ENCODE assay signal across 8 cellular contexts in the genomic region with DNA sequence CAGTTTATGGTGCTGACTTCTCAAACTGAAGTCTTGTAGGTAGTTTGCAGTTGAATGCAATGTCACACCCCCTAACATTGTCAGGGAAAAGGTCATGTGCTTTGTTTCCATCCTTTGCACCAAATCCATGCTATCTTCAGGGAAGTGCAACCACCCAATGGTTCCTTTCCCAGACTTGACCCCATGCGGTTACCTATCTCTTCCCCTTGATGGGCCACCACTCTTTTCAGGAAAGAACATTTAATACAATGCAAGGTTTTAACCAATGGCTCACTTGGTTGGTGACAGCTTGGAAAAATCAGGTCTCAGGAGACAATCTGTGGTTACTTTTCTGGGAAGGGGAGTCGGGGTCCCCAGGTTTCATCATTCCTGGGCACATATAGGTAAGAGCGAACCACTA. TPM values are rescaled to one million over a fixed set of nuclear protein-coding genes. Genes with fewer than 3 reads are reported as not detected.
DNase-seq lines count a peak whose midpoint lies in the region; ATAC-seq and TF ChIP-seq lines count a peak whose summit lies in the region.

No MANE protein-coding gene starts in this region.

- 65 to 80% (median 71%) methylated on average over 3 of the region's 3 CpGs for WGBS in heart left ventricle, 4 donors
- 79% methylated on average over 3 of the region's 3 CpGs for WGBS in liver

- no peak overlapping the region for H3K27ac ChIP-seq in heart left ventricle
- H3K27ac ChIP-seq in liver (ENCODE audit: low read depth in 1 of 2, low read length in 2 of 2), result no peak overlapping the region
- H3K27ac ChIP-seq in tibial artery, result peak overlapping the region; percentile 84 to 89
- no peak overlapping the region for H3K27ac ChIP-seq in Peyer's patch

- H3K9ac ChIP-seq in adipocyte (ENCODE audit: low read length) (no peak overlapping the region), liver (ENCODE audit: low read depth in 1 of 2, low read length in 2 of 2) (peak overlapping the region in 1 of 2 donors; percentile 10)

- H3K9me3 ChIP-seq in heart left ventricle, result no peaks in the 10 kb centered on the region
- no peaks in the 10 kb centered on the region for H3K9me3 ChIP-seq in adipocyte (ENCODE audit: control insufficient read depth, low read length)
- H3K9me3 ChIP-seq in liver (ENCODE audit: control insufficient read depth in 4 of 4, low read length in 3 of 4), result no peaks in the 10 kb centered on the region
- no peaks in the 10 kb centered on the region for H3K9me3 ChIP-seq in tibial artery
- no peaks in the 10 kb centered on the region for H3K9me3 ChIP-seq in Peyer's patch

- TF ChIP-seq RAD21 in liver (IDR thresholded peaks at IDR 0.05), result no peak

- H3K36me3 ChIP-seq in heart left ventricle (no peaks in the 10 kb centered on the region), adipocyte (ENCODE audit: control insufficient read depth, insufficient read depth, low read length, severe bottlenecking) (no peaks in the 10 kb centered on the region), liver (ENCODE audit: control insufficient read depth in 4 of 4, insufficient read depth in 3 of 4, low read depth in 1 of 4, low read length in 3 of 4) (no peaks in the 10 kb centered on the region), tibial artery (no peaks in the 10 kb centered on the region), Peyer's patch (no peaks in the 10 kb centered on the region)

- ATAC-seq in heart left ventricle, result no peak

- peaks cover 0 to 44% (median 32%) of the 10 kb centered on the region in 12 donors for H3K4me1 ChIP-seq in heart left ventricle
- H3K4me1 ChIP-seq in adipocyte (ENCODE audit: control insufficient read depth, insufficient read depth, low read length), result peaks cover 34% of the 10 kb centered on the region
- peaks cover 0 to 51% (median 34%) of the 10 kb centered on the region in 4 donors for H3K4me1 ChIP-seq in liver (ENCODE audit: control insufficient read depth in 4 of 4, insufficient read depth in 4 of 4, low read length in 3 of 4)
- H3K4me1 ChIP-seq in tibial artery, result peaks cover 0 to 37% (median 25%) of the 10 kb centered on the region in 4 donors
- peaks cover 0 to 32% (median 11%) of the 10 kb centered on the region in 4 donors for H3K4me1 ChIP-seq in Peyer's patch

- TF ChIP-seq POLR2A in heart left ventricle (IDR thresholded peaks at IDR 0.05), result no peak
- no peak for TF ChIP-seq POLR2A in Peyer's patch (IDR thresholded peaks at IDR 0.05)

- intact Hi-C loops in heart left ventricle (cut with DNase I) (loop anchor here in 9 of 10 donors (5.0 to 10.0 kb wide), 11 partner anchors 43 to 501 kb away; partner anchors contain the start of genes NAT10 (in 2 of the 9) and CAPRIN1 (in 1 of the 9)), cardiac septum (cut with DNase I) (loop anchor here (5.0 kb wide), 3 partner anchors 88 to 248 kb away; partner anchors contain the start of gene NAT10), tibial artery (cut with DNase I; ENCODE audit: low total_unique reads) (loop anchor here (5.0 to 10.0 kb wide), 2 partner anchors 88 to 301 kb away; partner anchors contain the start of gene CAPRIN1)

- TF ChIP-seq CTCF in heart left ventricle (IDR thresholded peaks at IDR 0.05) (no peak), liver (IDR thresholded peaks at IDR 0.05; ENCODE audit: low read depth, low read length, missing input control) (no peak), tibial artery (IDR thresholded peaks at IDR 0.05) (no peak), Peyer's patch (IDR thresholded peaks at IDR 0.05) (no peak)

- peaks cover 0 to 22% (median 6%) of the 10 kb centered on the region in 9 donors for H3K27me3 ChIP-seq in heart left ventricle
- no peaks in the 10 kb centered on the region for H3K27me3 ChIP-seq in adipocyte (replicated peaks; ENCODE audit: control insufficient read depth, insufficient read depth, low read length)
- no peaks in the 10 kb centered on the region for H3K27me3 ChIP-seq in liver (ENCODE audit: control insufficient read depth in 4 of 4, insufficient read depth in 4 of 4, low read length in 3 of 4)
- no peaks in the 10 kb centered on the region for H3K27me3 ChIP-seq in tibial artery
- H3K27me3 ChIP-seq in Peyer's patch, result no peaks in the 10 kb centered on the region

- H3K4me3 ChIP-seq in heart left ventricle, result peak overlapping the region; percentile 3 to 84 (median 64)
- H3K4me3 ChIP-seq in adipocyte (ENCODE audit: low read length), result peak overlapping the region; percentile 85
- peak overlapping the region; percentile 64 to 76 (median 65) for H3K4me3 ChIP-seq in liver (ENCODE audit: low read depth in 1 of 3, low read length in 3 of 3)
- H3K4me3 ChIP-seq in tibial artery, result peak overlapping the region; percentile 68 to 85
- peak overlapping the region in 2 of 4 donors; percentile 62 to 86 for H3K4me3 ChIP-seq in Peyer's patch

- DNase-seq in heart left ventricle, result no peak
- DNase-seq in cardiac septum (ENCODE audit: low spot score), result no peak
- no peak for DNase-seq in adipocyte (ENCODE audit: low read depth)
- no peak for DNase-seq in tibial artery
- DNase-seq in NCI-H1930 (lab: John Stamatoyannopoulos, UW), result no peak
- DNase-seq in Peyer's patch, result no peak
- DNase-seq in NCI-H2171 (lab: John Stamatoyannopoulos, UW), result no peak

TF ChIP-seq in liver, 16 proteins besides CTCF, POLR2A, EP300 and RAD21:
- no peak for TF ChIP-seq FOXA2 (IDR thresholded peaks at IDR 0.05)
- TF ChIP-seq TAF1 (conservative IDR thresholded peaks at IDR 0.05), result no peak
- no peak for TF ChIP-seq FOXA1 (IDR thresholded peaks at IDR 0.05)
- TF ChIP-seq JUND (IDR thresholded peaks at IDR 0.05), result no peak
- TF ChIP-seq RXRA (IDR thresholded peaks at IDR 0.05), result no peak
- no peak for TF ChIP-seq NR2F2 (IDR thresholded peaks at IDR 0.05)
- no peak for TF ChIP-seq HNF4A (conservative IDR thresholded peaks at IDR 0.05)
- TF ChIP-seq GABPA (IDR thresholded peaks at IDR 0.05 in 1 of 2, conservative IDR thresholded peaks at IDR 0.05 in 1 of 2), result no peak
- no peak for TF ChIP-seq SP1 (IDR thresholded peaks at IDR 0.05)
- no peak for TF ChIP-seq HNF4G (IDR thresholded peaks at IDR 0.05)
- TF ChIP-seq, protein P1, sequence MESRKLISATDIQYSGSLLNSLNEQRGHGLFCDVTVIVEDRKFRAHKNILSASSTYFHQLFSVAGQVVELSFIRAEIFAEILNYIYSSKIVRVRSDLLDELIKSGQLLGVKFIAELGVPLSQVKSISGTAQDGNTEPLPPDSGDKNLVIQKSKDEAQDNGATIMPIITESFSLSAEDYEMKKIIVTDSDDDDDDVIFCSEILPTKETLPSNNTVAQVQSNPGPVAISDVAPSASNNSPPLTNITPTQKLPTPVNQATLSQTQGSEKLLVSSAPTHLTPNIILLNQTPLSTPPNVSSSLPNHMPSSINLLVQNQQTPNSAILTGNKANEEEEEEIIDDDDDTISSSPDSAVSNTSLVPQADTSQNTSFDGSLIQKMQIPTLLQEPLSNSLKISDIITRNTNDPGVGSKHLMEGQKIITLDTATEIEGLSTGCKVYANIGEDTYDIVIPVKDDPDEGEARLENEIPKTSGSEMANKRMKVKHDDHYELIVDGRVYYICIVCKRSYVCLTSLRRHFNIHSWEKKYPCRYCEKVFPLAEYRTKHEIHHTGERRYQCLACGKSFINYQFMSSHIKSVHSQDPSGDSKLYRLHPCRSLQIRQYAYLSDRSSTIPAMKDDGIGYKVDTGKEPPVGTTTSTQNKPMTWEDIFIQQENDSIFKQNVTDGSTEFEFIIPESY (IDR thresholded peaks at IDR 0.05), result no peak
- TF ChIP-seq YY1 (IDR thresholded peaks at IDR 0.05), result no peak
- no peak for TF ChIP-seq EGR1 (IDR thresholded peaks at IDR 0.05; ENCODE audit: low read depth in 2 of 2)
- TF ChIP-seq ATF3 (IDR thresholded peaks at IDR 0.05), result no peak
- no peak for TF ChIP-seq MAX (IDR thresholded peaks at IDR 0.05)
- TF ChIP-seq REST (IDR thresholded peaks at IDR 0.05), result no peak
TF ChIP-seq in liver: peak in this region for 0.

RNA-seq across cellular contexts. Expression of gene ABTB2, which starts 2.1 kb away (rescaled TPM):
- total RNA-seq in heart left ventricle (10 to 100 TPM in 6 of 9 donors, 1 to 10 TPM in 3; 9.0 to 26.3 (median 12.5) TPM), cardiac septum (27.9 TPM), liver (1 to 10 TPM; 5.1 to 8.9 TPM), Peyer's patch (10 to 100 TPM in 3 of 4 donors, 1 to 10 TPM in 1; 5.0 to 44.1 (median 33.0) TPM)
- polyA plus RNA-seq in heart left ventricle (10 to 100 TPM in 1 of 2 donors, 1 to 10 TPM in 1; 3.3 to 27.1 TPM), liver (1 to 10 TPM; 2.4 to 7.1 TPM)

Comparison
In these comparisons a context has a peak if more than half of its experiments do, and no peak if none do; other contexts are left out.
1. H3K27ac ChIP-seq: peak in tibial artery (2 of 2); none in heart left ventricle (0 of 12), liver (0 of 2) and Peyer's patch (0 of 4).